Comparison of ENCODE assay signal across 9 cellular contexts in the genomic region with DNA sequence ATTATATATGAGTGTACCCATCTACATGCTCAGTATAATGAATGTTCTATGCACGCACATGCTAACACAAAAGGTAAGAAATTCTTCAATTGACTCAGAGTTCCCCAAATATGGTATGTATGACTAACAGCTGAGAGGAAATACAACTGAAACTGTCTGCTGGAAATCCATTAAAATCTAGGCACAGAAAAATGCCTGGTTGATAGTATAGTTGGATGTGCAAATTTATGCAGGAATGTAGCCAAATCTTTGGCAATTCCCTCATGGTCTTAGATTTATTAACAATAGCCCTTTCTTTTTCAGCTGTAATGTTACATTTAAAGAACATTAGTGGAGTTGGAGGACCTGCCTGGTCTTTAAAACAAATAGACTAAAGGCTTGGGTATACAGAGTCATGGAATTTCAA. TPM values are rescaled to one million over a fixed set of nuclear protein-coding genes. Genes with fewer than 3 reads are reported as not detected.
DNase-seq lines count a peak whose midpoint lies in the region; ATAC-seq and TF ChIP-seq lines count a peak whose summit lies in the region.
"Had no signal": no experiment of that assay in that cellular context is flagged by ENCODE, and none has a peak within 500 bp of the region (broad histone marks: within the 10 kb centered on the region; RNA-seq: fewer than 3 reads in every experiment).

No MANE protein-coding gene starts in this region.

- POLR2A ChIA-PET in activated B cell treated with CpG ODN at 0.5 μM for 24 hours (lab: Charles Lee), result interaction anchor here (0.6 to 1.4 kb wide), 4 partner anchors 10 to 192 kb away, joined by 3 to 4 read pairs (median 4); no protein-coding TSS in a partner anchor

- H3K36me3 ChIP-seq in BLaER1 treated with 17β-estradiol and CSF1 and Interleukin-3, amounts not matched to agents 10 nM and 100 nM, result peaks cover 4 to 42% (median 14%) of the 10 kb centered on the region in 11 experiments; a peak in 17 of 22 replicates
- peaks cover 0 to 20% of the 10 kb centered on the region in 2 donors for H3K36me3 ChIP-seq in psoas muscle (ENCODE audit: insufficient read depth in 1 of 2, low read depth in 1 of 2)

- H3K4me3 Mint-ChIP-seq in activated B cell treated with CpG ODN at 0.5 μM for 24 hours, result no peak overlapping the region

- 86 to 97% (median 86%) methylated on average over 1 of the region's 1 CpG for WGBS in psoas muscle, 3 donors

- H3K4me2 ChIP-seq in BLaER1 treated with 17β-estradiol and CSF1 and Interleukin-3, amounts not matched to agents 10 nM and 100 nM, result peak overlapping the region; percentile 23 to 93 (median 77); a peak in 16 of 22 replicates

- no peak overlapping the region; a peak in 1 of 20 replicates for H3K4me3 ChIP-seq in BLaER1 treated with 17β-estradiol and CSF1 and Interleukin-3, amounts not matched to agents 10 nM and 100 nM
- peak overlapping the region; percentile 8 for H3K4me3 ChIP-seq in psoas muscle

- peaks cover 23 to 54% (median 38%) of the 10 kb centered on the region in 10 experiments for H3K4me1 ChIP-seq in BLaER1 treated with 17β-estradiol and CSF1 and Interleukin-3, amounts not matched to agents 10 nM and 100 nM
- H3K4me1 ChIP-seq in psoas muscle, result peaks cover 44% of the 10 kb centered on the region

- H3K9me3 ChIP-seq in BLaER1 treated with 17β-estradiol and CSF1 and Interleukin-3, amounts not matched to agents 10 nM and 100 nM (replicated peaks in 1 of 11), result no peaks in the 10 kb centered on the region
- no peaks in the 10 kb centered on the region for H3K9me3 ChIP-seq in psoas muscle

- no peak overlapping the region for H3K27ac ChIP-seq in BLaER1 treated with 17β-estradiol and CSF1 and Interleukin-3, amounts not matched to agents 10 nM and 100 nM
- no peak overlapping the region for H3K27ac ChIP-seq in psoas muscle
- H3K27ac ChIP-seq: epithelial cell of prostate had no signal

- intact Hi-C loops in activated B cell treated with CpG ODN at 0.5 μM for 24 hours (cut with micrococcal nuclease), result no loop called here
- intact Hi-C loops in psoas muscle (cut with DNase I), result no loop called here

- no peak for TF ChIP-seq CTCF in activated B cell treated with CpG ODN at 0.5 μM for 24 hours (IDR thresholded peaks at IDR 0.05)
- TF ChIP-seq CTCF in psoas muscle (IDR thresholded peaks at IDR 0.05), result no peak

- peak; percentile 62 for ATAC-seq in GM19025 (IDR thresholded peaks at IDR 0.05; ENCODE audit: low read depth, unreplicated experiment)
- peak; percentile 73 for ATAC-seq in HG03103 (IDR thresholded peaks at IDR 0.05; ENCODE audit: low read depth, unreplicated experiment)
- ATAC-seq in activated B cell treated with CpG ODN at 0.5 μM for 24 hours (ENCODE audit: low read depth), result peak; percentile 61
- no peak for ATAC-seq in psoas muscle

- peaks cover 66% of the 10 kb centered on the region for H3K4me1 Mint-ChIP-seq in activated B cell treated with CpG ODN at 0.5 μM for 24 hours

- H3K27me3 ChIP-seq in BLaER1 treated with 17β-estradiol and CSF1 and Interleukin-3, amounts not matched to agents 10 nM and 100 nM, result no peaks in the 10 kb centered on the region
- H3K27me3 ChIP-seq in psoas muscle (ENCODE audit: insufficient read depth in 3 of 3, low read length in 2 of 3), result no peaks in the 10 kb centered on the region

- DNase-seq in activated B cell treated with CpG ODN at 0.5 μM for 24 hours (no peak), psoas muscle (no peak), NCI-H2107 (lab: John Stamatoyannopoulos, UW) (no peak), OCI-M1 (lab: John Stamatoyannopoulos, UW) (no peak), islet precursor cell (no peak)

- H3K27ac Mint-ChIP-seq in activated B cell treated with CpG ODN at 0.5 μM for 24 hours, result peak overlapping the region; percentile 72

- H4K20me1 ChIP-seq in BLaER1 treated with 17β-estradiol and CSF1 and Interleukin-3, amounts not matched to agents 10 nM and 100 nM, result peaks cover 0 to 40% (median 0%) of the 10 kb centered on the region in 11 experiments; a peak in 7 of 22 replicates

- no peaks in the 10 kb centered on the region for H3K27me3 Mint-ChIP-seq in activated B cell treated with CpG ODN at 0.5 μM for 24 hours

- CTCF ChIA-PET in activated B cell treated with CpG ODN at 0.5 μM for 24 hours (lab: Charles Lee), result no interaction called here

- H3K9me3 Mint-ChIP-seq in activated B cell treated with CpG ODN at 0.5 μM for 24 hours, result no peaks in the 10 kb centered on the region

- H3K36me3 Mint-ChIP-seq in activated B cell treated with CpG ODN at 0.5 μM for 24 hours (ENCODE audit: low read depth), result peaks cover 55% of the 10 kb centered on the region

- no peak overlapping the region for H3K9ac ChIP-seq in BLaER1 treated with 17β-estradiol and CSF1 and Interleukin-3, amounts not matched to agents 10 nM and 100 nM

RNA-seq across cellular contexts. Expression of a gene that starts 5.5 kb away (rescaled TPM):
- total RNA-seq in activated B cell treated with CpG ODN at 0.5 μM for 24 hours (62.7 and 72.9 TPM in 2 replicates), psoas muscle (100 to 1,000 TPM in 3 of 4 donors, 10 to 100 TPM in 1; 83.8 to 183 (median 145) TPM)
- 10 to 100 TPM; 41.2 to 53.9 (median 44.1) TPM for polyA plus RNA-seq in psoas muscle

Comparison
In these comparisons a context has a peak if more than half of its experiments do, and no peak if none do; other contexts are left out.
1. ATAC-seq: peak in GM19025 (single experiment), HG03103 (single experiment) and activated B cell treated with CpG ODN at 0.5 μM for 24 hours (single experiment); none in psoas muscle (0 of 4).